In the genomic region with DNA sequence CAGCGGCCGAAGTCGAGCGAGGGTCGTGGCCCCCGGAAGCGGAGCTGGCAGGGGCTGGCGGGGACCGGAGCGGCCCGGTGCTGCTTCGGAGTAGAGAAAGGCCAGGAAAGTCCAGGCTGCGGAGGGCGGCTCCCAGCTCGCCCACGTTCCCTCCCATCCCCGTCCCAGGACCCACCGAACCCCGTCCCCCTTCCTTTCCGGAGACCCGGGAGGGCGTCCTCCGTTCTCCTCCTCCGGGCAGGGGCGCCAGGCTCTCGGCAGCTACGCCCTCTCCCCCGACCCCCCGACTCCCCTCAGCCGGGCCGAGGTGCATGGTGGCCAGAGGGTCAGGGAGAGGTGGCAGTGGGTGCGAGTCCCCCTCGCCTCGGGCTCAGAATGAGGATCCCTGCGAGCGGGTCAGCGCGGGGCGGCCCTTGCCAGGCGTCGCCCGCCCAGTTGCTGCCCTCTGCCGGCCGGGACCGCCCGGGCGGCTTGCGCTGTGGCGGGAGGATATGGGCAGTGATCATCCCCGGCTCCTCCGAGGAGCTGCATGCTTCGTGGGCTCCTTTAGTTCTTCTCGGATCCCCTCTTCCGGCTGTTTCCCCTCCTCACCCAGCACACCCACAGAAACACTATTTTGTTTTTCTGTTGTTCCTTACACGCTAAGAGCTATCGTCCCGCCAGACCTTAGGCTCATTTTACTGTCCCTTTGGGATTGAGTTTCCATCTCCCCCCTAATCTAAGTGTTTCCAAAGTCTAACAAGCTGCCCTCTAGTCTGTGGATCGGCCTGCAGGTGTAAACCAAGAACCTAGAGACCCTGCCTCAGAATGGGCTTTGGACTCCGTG, we compare ENCODE assay signal across 8 cellular contexts. TPM values are rescaled to one million over a fixed set of nuclear protein-coding genes. Genes with fewer than 3 reads are reported as not detected.
DNase-seq lines count a peak whose midpoint lies in the region; ATAC-seq and TF ChIP-seq lines count a peak whose summit lies in the region.

No MANE protein-coding gene starts in this region.

- no peak overlapping the region for H3K27ac Mint-ChIP-seq in activated CD4-positive, alpha-beta T cell treated with anti-CD3 and anti-CD28 coated beads, Interleukin-2, amount 10 ng/mL, durations not matched to agents 24 days and 14 days
- no peak overlapping the region for H3K27ac Mint-ChIP-seq in endothelial cell (ENCODE audit: unreplicated experiment)

- H3K27me3 Mint-ChIP-seq in activated CD4-positive, alpha-beta T cell treated with anti-CD3 and anti-CD28 coated beads, Interleukin-2, amount 10 ng/mL, durations not matched to agents 24 days and 14 days = peaks cover 72% of the 10 kb centered on the region
- peaks cover 13% of the 10 kb centered on the region for H3K27me3 Mint-ChIP-seq in endothelial cell (ENCODE audit: unreplicated experiment)

- H3K4me1 Mint-ChIP-seq in activated CD4-positive, alpha-beta T cell treated with anti-CD3 and anti-CD28 coated beads, Interleukin-2, amount 10 ng/mL, durations not matched to agents 24 days and 14 days = peaks cover 4% of the 10 kb centered on the region
- peaks cover 6% of the 10 kb centered on the region for H3K4me1 Mint-ChIP-seq in endothelial cell (ENCODE audit: unreplicated experiment)

- DNase-seq in ELF-1 (ENCODE audit: low read depth, low spot score) (peak; percentile 77), HuH-7.5 (ENCODE audit: low spot score) (peak; percentile 72), endothelial cell (ENCODE audit: low spot score) (peak; percentile 90), medulla oblongata (ENCODE audit: extremely low spot score) (peak; percentile 43), DMS153 (lab: John Stamatoyannopoulos, UW) (no peak)
- peak; percentile 85 for DNase-seq in activated CD4-positive, alpha-beta T cell treated with anti-CD3 and anti-CD28 coated beads, Interleukin-2, amount 10 ng/mL, durations not matched to agents 24 days and 14 days
- DNase-seq in stimulated activated CD4-positive, alpha-beta T cell treated with anti-CD3 and anti-CD28 coated beads, TNF-alpha, amount 100 ng/mL, for 24 hours (ENCODE audit: low read depth in 3 of 3) = peak in 2 of 3 experiments; percentile 21 to 45

- H3K36me3 Mint-ChIP-seq in activated CD4-positive, alpha-beta T cell treated with anti-CD3 and anti-CD28 coated beads, Interleukin-2, amount 10 ng/mL, durations not matched to agents 24 days and 14 days (ENCODE audit: low read depth) = no peaks in the 10 kb centered on the region
- no peaks in the 10 kb centered on the region for H3K36me3 Mint-ChIP-seq in endothelial cell (ENCODE audit: low read depth, unreplicated experiment)

- H3K4me3 Mint-ChIP-seq in activated CD4-positive, alpha-beta T cell treated with anti-CD3 and anti-CD28 coated beads, Interleukin-2, amount 10 ng/mL, durations not matched to agents 24 days and 14 days = peak overlapping the region; percentile 49
- peak overlapping the region; percentile 89 for H3K4me3 Mint-ChIP-seq in endothelial cell (ENCODE audit: unreplicated experiment)

- peak; percentile 75 for TF ChIP-seq CTCF in endothelial cell (IDR thresholded peaks at IDR 0.05; ENCODE audit: unreplicated experiment)

- no peak for ATAC-seq in GM19351 (IDR thresholded peaks at IDR 0.05; ENCODE audit: unreplicated experiment)

- intact Hi-C loops in activated CD4-positive, alpha-beta T cell treated with anti-CD3 and anti-CD28 coated beads, Interleukin-2, amount 10 ng/mL, durations not matched to agents 24 days and 14 days (cut with micrococcal nuclease) = loop anchor here (10.0 kb wide), 2 partner anchors 311 to 501 kb away; no protein-coding TSS in a partner anchor

- H3K9me3 Mint-ChIP-seq in activated CD4-positive, alpha-beta T cell treated with anti-CD3 and anti-CD28 coated beads, Interleukin-2, amount 10 ng/mL, durations not matched to agents 24 days and 14 days = peaks cover 6% of the 10 kb centered on the region
- no peaks in the 10 kb centered on the region for H3K9me3 Mint-ChIP-seq in endothelial cell (ENCODE audit: unreplicated experiment)

RNA-seq across cellular contexts. Expression of gene ALDH1A2, which starts 0.7 kb away (rescaled TPM):
- 0.37 and 0.57 TPM in 2 replicates for total RNA-seq in activated CD4-positive, alpha-beta T cell treated with anti-CD3 and anti-CD28 coated beads, Interleukin-2, amount 10 ng/mL, durations not matched to agents 24 days and 14 days
- 2.6 TPM for total RNA-seq in endothelial cell (ENCODE audit: unreplicated experiment)
